ENCODE assay signal across 22 cellular contexts in the genomic region with DNA sequence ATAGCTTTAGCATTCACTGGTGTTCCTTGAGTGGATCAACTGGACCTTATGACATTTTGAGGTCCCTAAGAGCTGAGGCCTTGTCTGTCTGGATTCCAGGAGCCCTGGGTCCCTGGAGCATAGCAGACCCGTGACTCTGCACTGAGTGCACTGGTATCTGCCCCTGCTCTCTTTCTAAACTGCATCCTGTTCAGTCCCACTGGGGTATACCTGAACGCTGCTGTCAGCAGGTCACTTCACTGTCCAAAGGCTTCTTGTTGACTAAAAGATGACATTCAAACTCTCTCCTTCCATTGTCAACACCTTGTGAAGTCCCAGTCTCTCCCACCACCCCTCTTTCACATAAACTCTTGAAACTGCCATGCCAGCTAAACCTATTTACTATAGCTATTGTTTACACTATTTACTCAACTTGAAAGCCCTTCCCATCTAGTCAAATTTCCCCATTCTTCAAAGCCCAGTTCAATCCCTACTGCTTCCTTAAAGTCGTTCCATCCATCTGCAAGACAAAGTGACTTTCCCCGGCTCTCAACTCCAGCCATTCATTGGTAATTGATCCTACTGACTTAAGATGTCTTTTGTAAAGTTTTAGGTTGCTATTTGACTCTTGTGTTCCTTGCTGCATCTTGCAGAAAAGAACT.
DNase-seq lines count a peak whose midpoint lies in the region; ATAC-seq, FAIRE-seq and TF ChIP-seq lines count a peak whose summit lies in the region.
"Had no signal": no experiment of that assay in that cellular context is flagged by ENCODE, and none has a peak within 500 bp of the region (broad histone marks: within the 10 kb centered on the region; RNA-seq: fewer than 3 reads in every experiment).

No MANE protein-coding gene starts in this region.

- no peak overlapping the region for H2BK15ac ChIP-seq in H9 (ENCODE audit: low read depth, low read length)

- no peak overlapping the region for H4K91ac ChIP-seq in H9 (ENCODE audit: insufficient read length, low read depth, low read length)

- H3K79me1 ChIP-seq in H9 (ENCODE audit: insufficient read depth, low read depth, low read length, poor library complexity, severe bottlenecking): no peaks in the 10 kb centered on the region

- no peak overlapping the region for H4K8ac ChIP-seq in H9 (replicated peaks; ENCODE audit: insufficient read length, low read depth, low read length)

- no peak overlapping the region for H3K14ac ChIP-seq in H9 (ENCODE audit: insufficient read depth, low read length)

- H4K5ac ChIP-seq in H9 (ENCODE audit: insufficient read length, low read depth, low read length): no peak overlapping the region

- no peaks in the 10 kb centered on the region; a peak in 1 of 5 replicates for H3K9me3 Mint-ChIP-seq in H9
- H3K9me3 Mint-ChIP-seq: CD4-positive, alpha-beta T cell; HFFc6 had no signal

- H3K27me3 ChIP-seq in H9 (ENCODE audit: insufficient read depth, low read length): no peaks in the 10 kb centered on the region

- no peak overlapping the region for H2BK12ac ChIP-seq in H9 (ENCODE audit: insufficient read length, low read depth, low read length)

- no peaks in the 10 kb centered on the region; a peak in 1 of 7 replicates for H3K36me3 Mint-ChIP-seq in H9 (ENCODE audit: insufficient read depth in 1 of 3, low read depth in 3 of 3)
- no peaks in the 10 kb centered on the region for H3K36me3 Mint-ChIP-seq in T-helper 17 cell (ENCODE audit: low read depth)

- peaks cover 15% of the 10 kb centered on the region; the same call in 1 of the 2 replicates for H3K4me1 ChIP-seq in H9 (ENCODE audit: insufficient read depth, low read length)

- no peak overlapping the region for H2BK20ac ChIP-seq in H9 (ENCODE audit: low read depth, low read length, poor library complexity, severe bottlenecking)

- no peak overlapping the region for H3K56ac ChIP-seq in H9 (ENCODE audit: insufficient read length, low read depth, low read length)

- TF ChIP-seq CTCF in H9 (conservative IDR thresholded peaks at IDR 0.05): no peak

- no peaks in the 10 kb centered on the region for H3K79me2 ChIP-seq in H9 (ENCODE audit: insufficient read depth, low read length)

- no peak for FAIRE-seq in GM12892 (lab: Jason Lieb, UNC)
- FAIRE-seq: A549, GM12878 had no signal

- H4K20me1 ChIP-seq in H9 (ENCODE audit: control insufficient read depth, insufficient read depth, insufficient read length): no peaks in the 10 kb centered on the region

- H3K23ac ChIP-seq in H9 (ENCODE audit: insufficient read length, low read depth, low read length): no peak overlapping the region

- peaks cover 66 to 67% of the 10 kb centered on the region in 2 experiments for H3K4me1 Mint-ChIP-seq in H9
- peaks cover 4% of the 10 kb centered on the region for H3K4me1 Mint-ChIP-seq in T-helper 17 cell

- no peak overlapping the region for H3K9ac ChIP-seq in H9 (ENCODE audit: extremely low read depth, insufficient read length, low read length)
- H3K9ac ChIP-seq: KMS-11 had no signal

- no peak overlapping the region for H2BK120ac ChIP-seq in H9 (ENCODE audit: low read depth, low read length, poor library complexity, severe bottlenecking)

- DNase-seq in H9 (peak; percentile 70), NCI-H69 (lab: John Stamatoyannopoulos, UW) (peak; percentile 6), iPS DF 19.7 (ENCODE audit: low read depth, low spot score) (peak; percentile 86), iPS-NIHi7 (ENCODE audit: extremely low spot score) (peak; percentile 45), T-helper 17 cell (no peak), GM12892 (ENCODE audit: insufficient read length) (no peak), NCI-H510A (lab: John Stamatoyannopoulos, UW) (no peak)
- DNase-seq: Caco-2; CD4-positive, alpha-beta T cell; GOT3; HFFc6; MV-4-11; NCI-H187; NCI-H2171 treated with DMSO at 0.1 percent for 48 hours; NCI-H446 treated with DMSO at 0.1 percent for 48 hours; NCI-H748 treated with DMSO at 0.1 percent for 48 hours; OCI-M1; SHP77 had no signal

- WGBS in H9 (ENCODE audit: extremely low coverage, insufficient read length, low lambda C conversion rate): no CpG with 5 or more reads among the region's 4 CpGs

- H2AFZ ChIP-seq in H9 (ENCODE audit: low read length): no peak overlapping the region

- H3K4ac ChIP-seq in H9 (ENCODE audit: low read depth, low read length): no peak overlapping the region

- H3T11ph ChIP-seq in H9 (ENCODE audit: low read length): no peak overlapping the region

- H3K27ac ChIP-seq in H9 (ENCODE audit: insufficient read length, low read depth, low read length): peak overlapping the region; percentile 35
- H3K27ac ChIP-seq: A549, KMS-11, SK-N-MC had no signal

- H3K27ac Mint-ChIP-seq in H9 (peak overlapping the region in 2 of 3 experiments; percentile 5 to 49; a peak in 6 of 7 replicates), T-helper 17 cell (no peak overlapping the region)
- H3K27ac Mint-ChIP-seq: CD4-positive, alpha-beta T cell; HFFc6 had no signal

- peaks cover 40% of the 10 kb centered on the region for H3K27me3 Mint-ChIP-seq in H9 (ENCODE audit: low read depth)
- peaks cover 40% of the 10 kb centered on the region for H3K27me3 Mint-ChIP-seq in T-helper 17 cell

- H3K9me3 ChIP-seq in H9 (ENCODE audit: control insufficient read depth, low read depth, low read length) (no peaks in the 10 kb centered on the region), T-helper 17 cell (ENCODE audit: control insufficient read depth, low read length, poor library complexity, severe bottlenecking) (no peaks in the 10 kb centered on the region)
- H3K9me3 ChIP-seq: A549, Caco-2 had no signal

- H3K4me2 ChIP-seq in H9 (ENCODE audit: insufficient read depth, insufficient read length, low read length): peak overlapping the region; percentile 26
- H3K4me2 ChIP-seq: A549, KMS-11 had no signal

- H2BK5ac ChIP-seq in H9 (ENCODE audit: insufficient read length, low read length): no peak overlapping the region

- no peak overlapping the region for H3K18ac ChIP-seq in H9 (ENCODE audit: insufficient read length, low read depth, low read length)

- H3K23me2 ChIP-seq in H9 (ENCODE audit: insufficient read length, low read depth, low read length, poor library complexity, severe bottlenecking): no peaks in the 10 kb centered on the region

- no peak overlapping the region for H2AK5ac ChIP-seq in H9 (ENCODE audit: insufficient read length, low read length)

- no peak for TF ChIP-seq POLR2A in GM12892 (IDR thresholded peaks at IDR 0.05; ENCODE audit: low read depth, low read length)

- peak overlapping the region; percentile 4 to 60 for H3K4me3 Mint-ChIP-seq in H9
- H3K4me3 Mint-ChIP-seq in T-helper 17 cell: no peak overlapping the region
- H3K4me3 Mint-ChIP-seq: CD4-positive, alpha-beta T cell; HFFc6 had no signal

- no peak for ATAC-seq in T-helper 17 cell
- ATAC-seq: GM12878 had no signal

Comparison
In these comparisons a context has a peak if more than half of its experiments do, and no peak if none do; other contexts are left out.
1. DNase-seq: peak in H9 (single experiment), NCI-H69 (single experiment), iPS DF 19.7 (single experiment) and iPS-NIHi7 (single experiment); none in T-helper 17 cell (0 of 3), GM12892 (single experiment) and NCI-H510A (single experiment).